8 cellular contexts compared by ENCODE assay signal in genomic region chr1:39269349-39269748, GRCh38.
DNase-seq lines count a peak whose midpoint lies in the region; ATAC-seq and TF ChIP-seq lines count a peak whose summit lies in the region.

No MANE protein-coding gene starts in this region.

- H3K9me3 ChIP-seq in ES-I3 (ENCODE audit: control insufficient read depth, insufficient read depth, low read length) (no peaks in the 10 kb centered on the region), HUES48 (ENCODE audit: control insufficient read depth, insufficient read depth, low read length) (no peaks in the 10 kb centered on the region)

- TF ChIP-seq CTCF in dorsolateral prefrontal cortex (IDR thresholded peaks at IDR 0.05 in 54 of 56, conservative IDR thresholded peaks at IDR 0.05 in 2 of 56; ENCODE audit: low read depth in 1 of 56, partially characterized antibody in 56 of 56), result no peak

- H3K27me3 ChIP-seq in HUES48 (ENCODE audit: control insufficient read depth, insufficient read depth, low read length) (no peaks in the 10 kb centered on the region), dorsolateral prefrontal cortex (no peaks in the 10 kb centered on the region)

- ATAC-seq in HG03432 (IDR thresholded peaks at IDR 0.05; ENCODE audit: unreplicated experiment) (no peak), HG02870 (IDR thresholded peaks at IDR 0.05; ENCODE audit: unreplicated experiment) (no peak)

- H3K4me1 ChIP-seq in ES-I3 (ENCODE audit: insufficient read depth, low read length) (peaks cover 36% of the 10 kb centered on the region), HUES48 (ENCODE audit: control insufficient read depth, insufficient read depth, low read length) (peaks cover 59% of the 10 kb centered on the region)

- intact Hi-C loops in dorsolateral prefrontal cortex (cut with DNase I), result loop anchor here (2.0 to 10.0 kb wide), 6 partner anchors 63 to 268 kb away; no protein-coding TSS in a partner anchor

- H3K36me3 ChIP-seq in ES-I3 (ENCODE audit: insufficient read depth, low read length), result no peaks in the 10 kb centered on the region
- H3K36me3 ChIP-seq in HUES48 (ENCODE audit: control insufficient read depth, insufficient read depth, low read length), result peaks cover 7% of the 10 kb centered on the region; the same call in 1 of the 2 replicates

- peak overlapping the region; percentile 37; the same call in 1 of the 2 replicates for H3K4me3 ChIP-seq in HUES48 (ENCODE audit: low read depth, low read length)
- H3K4me3 ChIP-seq in dorsolateral prefrontal cortex, result peak overlapping the region; percentile 32 to 74 (median 58)

- H3K9ac ChIP-seq in ES-I3 (ENCODE audit: low read depth, low read length) (peak overlapping the region; percentile 5; the same call in 1 of the 2 replicates), HUES48 (ENCODE audit: low read depth, low read length) (0 out of 2 replicates have a peak overlapping the region, but pooled peaks have one; percentile 11)

- DNase-seq in dorsolateral prefrontal cortex, result peak in 2 of 10 donors; percentile 21 to 30
- DNase-seq in pons (ENCODE audit: low spot score), result peak; percentile 38
- DNase-seq in UCSD-AML1 (lab: John Stamatoyannopoulos, UW; ENCODE audit: unreplicated experiment), result no peak
- no peak for DNase-seq in activated CD8-positive, alpha-beta memory T cell treated with anti-CD3 and anti-CD28 coated beads for 24 hours

- H3K27ac ChIP-seq in HUES48 (ENCODE audit: low read depth, low read length) (peak overlapping the region; percentile 96), dorsolateral prefrontal cortex (peak overlapping the region; percentile 53 to 97 (median 92))
